Comparison of ENCODE assay signal across 9 cellular contexts in genomic region chr5:172659909-172660628, GRCh38. TPM values are rescaled to one million over a fixed set of nuclear protein-coding genes. Genes with fewer than 3 reads are reported as not detected.
DNase-seq lines count a peak whose midpoint lies in the region; ATAC-seq, FAIRE-seq and TF ChIP-seq lines count a peak whose summit lies in the region.
"Had no signal": no experiment of that assay in that cellular context is flagged by ENCODE, and none has a peak within 500 bp of the region (broad histone marks: within the 10 kb centered on the region; RNA-seq: fewer than 3 reads in every experiment).

No MANE protein-coding gene starts in this region.

- intact Hi-C loops in right lobe of liver (cut with DNase I) = no loop called here

- no peaks in the 10 kb centered on the region for H3K27me3 Mint-ChIP-seq in chondrocyte (ENCODE audit: low read depth)

- peaks cover 0 to 35% (median 14%) of the 10 kb centered on the region in 4 donors for H3K4me1 ChIP-seq in right lobe of liver

- peak overlapping the region in 1 of 3 donors; percentile 17 for H3K4me3 ChIP-seq in right lobe of liver

- 17% methylated on average over 5 of the region's 18 CpGs for WGBS in right lobe of liver (ENCODE audit: insufficient coverage, low coverage, low lambda C conversion rate, missing lambda C conversion rate)

- peaks cover 3% of the 10 kb centered on the region for H3K9me3 Mint-ChIP-seq in chondrocyte (ENCODE audit: low read depth)

- H3K9me3 ChIP-seq in right lobe of liver = no peaks in the 10 kb centered on the region

- H3K27ac Mint-ChIP-seq in chondrocyte (ENCODE audit: unreplicated experiment) = peak overlapping the region; percentile 95

- TF ChIP-seq POLR2A in right lobe of liver (IDR thresholded peaks at IDR 0.05) = peak; percentile 3

- DNase-seq in Ammon's horn (ENCODE audit: low spot score) (peak; percentile 88), NCI-H2196 treated with DMSO at 0.1 percent for 48 hours (lab: John Stamatoyannopoulos, UW; ENCODE audit: unreplicated experiment) (peak; percentile 82), chondrocyte (ENCODE audit: low spot score) (no peak), right lobe of liver (peak; percentile 87 to 96 (median 94)), D721Med (ENCODE audit: insufficient read length, low spot score) (no peak), D341Med (ENCODE audit: low spot score) (no peak)

- H3K27ac ChIP-seq in right lobe of liver = peak overlapping the region; percentile 67 to 70 (median 70)
- peak overlapping the region; percentile 90 for H3K27ac ChIP-seq in temporal lobe (ENCODE audit: low read depth, low read length)

- no peak for TF ChIP-seq CTCF in chondrocyte (IDR thresholded peaks at IDR 0.05)
- TF ChIP-seq CTCF in right lobe of liver (IDR thresholded peaks at IDR 0.05) = peak; percentile 7 to 39 (median 20)
- TF ChIP-seq CTCF in D721Med (IDR thresholded peaks at IDR 0.05; ENCODE audit: insufficient read depth, missing control alignments) = no peak

- H3K36me3 Mint-ChIP-seq in chondrocyte (ENCODE audit: low read depth) = peaks cover 3% of the 10 kb centered on the region

- no peaks in the 10 kb centered on the region for H3K36me3 ChIP-seq in right lobe of liver

- ATAC-seq in right lobe of liver = peak; percentile 91 to 96 (median 95)
- no peak for ATAC-seq in GM19397 (IDR thresholded peaks at IDR 0.05; ENCODE audit: unreplicated experiment)

- no peaks in the 10 kb centered on the region for H3K27me3 ChIP-seq in right lobe of liver

- peak overlapping the region; percentile 9 for H3K4me3 Mint-ChIP-seq in chondrocyte (ENCODE audit: unreplicated experiment)

- FAIRE-seq in D721Med (lab: Jason Lieb, UNC) = no peak
- FAIRE-seq: colon had no signal

- H3K4me1 Mint-ChIP-seq in chondrocyte (ENCODE audit: low read depth) = peaks cover 20% of the 10 kb centered on the region

RNA-seq across cellular contexts. Expression of gene NEURL1B, which starts 19.0 kb away (rescaled TPM):
- total RNA-seq in chondrocyte (1.2 to 5.4 TPM (median 4.9 TPM) in 3 replicates), right lobe of liver (1 to 10 TPM; 4.9 to 9.8 (median 6.4) TPM), temporal lobe (18.2 TPM)

Comparison
In these comparisons a context has a peak if more than half of its experiments do, and no peak if none do; other contexts are left out.
1. DNase-seq: peak in Ammon's horn (single experiment), NCI-H2196 treated with DMSO at 0.1 percent for 48 hours (single experiment) and right lobe of liver (3 of 3); none in chondrocyte (single experiment), D721Med (single experiment) and D341Med (single experiment).
2. CTCF ChIP-seq: peak in right lobe of liver (4 of 4); none in chondrocyte (single experiment) and D721Med (single experiment).